31 cellular contexts compared by ENCODE assay signal in genomic region chrX:153238361-153238760, GRCh38. TPM values are rescaled to one million over a fixed set of nuclear protein-coding genes. Genes with fewer than 3 reads are reported as not detected.
"Had no signal": no experiment of that assay in that cellular context is flagged by ENCODE, and none has a peak within 500 bp of the region (broad histone marks: within the 10 kb centered on the region; RNA-seq: fewer than 3 reads in every experiment).

No MANE protein-coding gene starts in this region.

- H3K27ac Mint-ChIP-seq: dendritic cell treated with granulocyte-macrophage colony-stimulating factor and Interleukin-4, amounts not matched to agents 40 ng/mL and 50 ng/mL, for 4 days; effector memory CD8-positive, alpha-beta T cell; endodermal cell had no signal

- H3K27ac ChIP-seq: colonic mucosa, epithelial cell of prostate, esophagus squamous epithelium, gastrocnemius medialis, heart right ventricle, left lung, lower lobe of right lung had no signal

- H3K9me3 ChIP-seq: colonic mucosa, esophagus squamous epithelium, gastrocnemius medialis, heart right ventricle, left lung, lower lobe of right lung had no signal

- ATAC-seq: effector memory CD8-positive, alpha-beta T cell; esophagus mucosa; gastrocnemius medialis; heart right ventricle; left cardiac atrium; left lung; left ventricle myocardium superior; lower lobe of right lung had no signal

- H3K4me3 ChIP-seq: colonic mucosa, esophagus squamous epithelium, gastrocnemius medialis, heart right ventricle, left lung, lower lobe of right lung had no signal

- H3K4me3 Mint-ChIP-seq: dendritic cell treated with granulocyte-macrophage colony-stimulating factor and Interleukin-4, amounts not matched to agents 40 ng/mL and 50 ng/mL, for 4 days; effector memory CD8-positive, alpha-beta T cell; endodermal cell had no signal

- DNase-seq: colonic mucosa; cortex of kidney; effector CD8-positive, alpha-beta T cell; effector memory CD8-positive, alpha-beta T cell; endodermal cell; erythroblast; esophagus squamous epithelium; foreskin fibroblast; foreskin melanocyte; gastrocnemius medialis; glutamatergic neuron; head of caudate nucleus; heart right ventricle; hippocampal formation; left cardiac atrium; left lung; left ventricle myocardium superior; lower lobe of right lung; mesendoderm; midbrain had no signal

- H3K9me3 Mint-ChIP-seq: dendritic cell treated with granulocyte-macrophage colony-stimulating factor and Interleukin-4, amounts not matched to agents 40 ng/mL and 50 ng/mL, for 4 days; effector memory CD8-positive, alpha-beta T cell had no signal

- H3K4me1 Mint-ChIP-seq: endodermal cell had no signal

- H3K4me1 ChIP-seq: colonic mucosa, esophagus squamous epithelium, gastrocnemius medialis, heart right ventricle, left lung, lower lobe of right lung had no signal

- H3K36me3 ChIP-seq: colonic mucosa, esophagus squamous epithelium, gastrocnemius medialis, heart right ventricle, left lung, lower lobe of right lung had no signal

RNA-seq across cellular contexts. Expression of gene MAGEA1, which starts 59.3 kb away (rescaled TPM):
- total RNA-seq: colonic mucosa, dermis microvascular lymphatic vessel endothelial cell, endodermal cell, esophagus mucosa, esophagus squamous epithelium, gastrocnemius medialis, glomerular endothelial cell, heart right ventricle, kidney epithelial cell, left cardiac atrium, left lung, left ventricle myocardium superior, lower leg skin, lower lobe of right lung, lung microvascular endothelial cell, mononuclear cell, mucosa of gallbladder had no signal
- polyA plus RNA-seq: heart right ventricle, keratinocyte had no signal
